ENCODE assay signal across 17 cellular contexts in genomic region chr10:23742807-23743206, GRCh38.
DNase-seq lines count a peak whose midpoint lies in the region; ATAC-seq and TF ChIP-seq lines count a peak whose summit lies in the region.
"Had no signal": no experiment of that assay in that cellular context is flagged by ENCODE, and none has a peak within 500 bp of the region (broad histone marks: within the 10 kb centered on the region; RNA-seq: fewer than 3 reads in every experiment).

No MANE protein-coding gene starts in this region.

- H3K36me3 Mint-ChIP-seq in stimulated activated effector memory CD8-positive, alpha-beta T cell treated with anti-CD3 and anti-CD28 coated beads, Interleukin-12 subunit alpha, Interleukin-12 subunit beta, amount 100 ng/mL, for 72 hours, result no peaks in the 10 kb centered on the region
- no peaks in the 10 kb centered on the region for H3K36me3 Mint-ChIP-seq in chondrocyte (ENCODE audit: low read depth)

- no peak overlapping the region for H3K27ac Mint-ChIP-seq in stimulated activated effector memory CD8-positive, alpha-beta T cell treated with anti-CD3 and anti-CD28 coated beads, Interleukin-12 subunit alpha, Interleukin-12 subunit beta, amount 100 ng/mL, for 72 hours
- H3K27ac Mint-ChIP-seq in chondrocyte (ENCODE audit: unreplicated experiment), result no peak overlapping the region
- H3K27ac Mint-ChIP-seq: activated CD4-positive, alpha-beta memory T cell treated with anti-CD3 and anti-CD28 coated beads, Interleukin-2, amount 10 ng/mL, durations not matched to agents 7 days and 5 days; activated T-helper 1 cell treated with anti-CD3 and anti-CD28 coated beads, Interleukin-12 subunit alpha, Interleukin-12 subunit beta, Interleukin-2, Interleukin-4 antibody, amounts not matched to agents 30 ng/mL and 10 ng/mL and 1 ng/mL, durations not matched to agents 14 hours and 24 hours and 36 hours had no signal

- intact Hi-C loops in prostate gland (cut with DNase I), result no loop called here
- intact Hi-C loops in posterior cingulate gyrus (cut with DNase I), result no loop called here

- 31% methylated on average over 1 of the region's 1 CpG for WGBS in prostate gland

- DNase-seq in prostate gland (ENCODE audit: low spot score), result peak; percentile 45
- DNase-seq in posterior cingulate gyrus, result no peak
- DNase-seq in stimulated activated effector memory CD8-positive, alpha-beta T cell treated with anti-CD3 and anti-CD28 coated beads, Interleukin-12 subunit alpha, Interleukin-12 subunit beta, amount 100 ng/mL, for 72 hours (ENCODE audit: low spot score in 2 of 2), result no peak
- no peak for DNase-seq in chondrocyte (ENCODE audit: low spot score)
- DNase-seq: activated CD4-positive, alpha-beta memory T cell treated with anti-CD3 and anti-CD28 coated beads, Interleukin-2, amount 10 ng/mL, durations not matched to agents 7 days and 5 days; caudate nucleus; DND-41; effector CD4-positive, alpha-beta T cell; NCI-H510A treated with DMSO at 0.1 percent for 48 hours; PC-3; stimulated activated CD4-positive, alpha-beta T cell treated with anti-CD3 and anti-CD28 coated beads, Interleukin-4, amount 100 ng/mL, for 1 hour; stimulated activated CD8-positive, alpha-beta memory T cell treated with anti-CD3 and anti-CD28 coated beads, Interleukin-4, amount 100 ng/mL, for 48 hours had no signal

- no peaks in the 10 kb centered on the region for H3K4me1 ChIP-seq in prostate gland (replicated peaks)

- peaks cover 13% of the 10 kb centered on the region for H3K9me3 Mint-ChIP-seq in stimulated activated effector memory CD8-positive, alpha-beta T cell treated with anti-CD3 and anti-CD28 coated beads, Interleukin-12 subunit alpha, Interleukin-12 subunit beta, amount 100 ng/mL, for 72 hours
- H3K9me3 Mint-ChIP-seq in chondrocyte (ENCODE audit: low read depth), result peaks cover 25% of the 10 kb centered on the region

- no peaks in the 10 kb centered on the region for H3K27me3 Mint-ChIP-seq in chondrocyte (ENCODE audit: low read depth)
- H3K27me3 Mint-ChIP-seq: activated CD4-positive, alpha-beta memory T cell treated with anti-CD3 and anti-CD28 coated beads, Interleukin-2, amount 10 ng/mL, durations not matched to agents 7 days and 5 days had no signal

- TF ChIP-seq POLR2A in prostate gland (IDR thresholded peaks at IDR 0.05), result no peak

- H3K36me3 ChIP-seq in prostate gland, result no peaks in the 10 kb centered on the region
- H3K36me3 ChIP-seq: thoracic aorta had no signal

- H3K9me3 ChIP-seq in prostate gland, result no peaks in the 10 kb centered on the region
- H3K9me3 ChIP-seq: thoracic aorta had no signal

- no peaks in the 10 kb centered on the region for H3K27me3 ChIP-seq in prostate gland (replicated peaks; ENCODE audit: insufficient read depth)

- no peak overlapping the region for H3K27ac ChIP-seq in prostate gland
- H3K27ac ChIP-seq: thoracic aorta had no signal

- no peak overlapping the region for H3K4me3 ChIP-seq in prostate gland
- H3K4me3 ChIP-seq: thoracic aorta had no signal

- H3K4me1 Mint-ChIP-seq in stimulated activated effector memory CD8-positive, alpha-beta T cell treated with anti-CD3 and anti-CD28 coated beads, Interleukin-12 subunit alpha, Interleukin-12 subunit beta, amount 100 ng/mL, for 72 hours, result no peaks in the 10 kb centered on the region
- H3K4me1 Mint-ChIP-seq in chondrocyte (ENCODE audit: low read depth), result no peaks in the 10 kb centered on the region
- H3K4me1 Mint-ChIP-seq: activated CD4-positive, alpha-beta memory T cell treated with anti-CD3 and anti-CD28 coated beads, Interleukin-2, amount 10 ng/mL, durations not matched to agents 7 days and 5 days had no signal

- ATAC-seq in GM18907 (IDR thresholded peaks at IDR 0.05; ENCODE audit: unreplicated experiment) (peak; percentile 32), GM21576 (IDR thresholded peaks at IDR 0.05; ENCODE audit: unreplicated experiment) (peak; percentile 13), HG03196 (IDR thresholded peaks at IDR 0.05; ENCODE audit: unreplicated experiment) (peak; percentile 35)
- ATAC-seq in stimulated activated effector memory CD8-positive, alpha-beta T cell treated with anti-CD3 and anti-CD28 coated beads, Interleukin-12 subunit alpha, Interleukin-12 subunit beta, amount 100 ng/mL, for 72 hours, result no peak
- ATAC-seq: PC-3 had no signal

- no peak overlapping the region for H3K4me3 Mint-ChIP-seq in stimulated activated effector memory CD8-positive, alpha-beta T cell treated with anti-CD3 and anti-CD28 coated beads, Interleukin-12 subunit alpha, Interleukin-12 subunit beta, amount 100 ng/mL, for 72 hours
- H3K4me3 Mint-ChIP-seq in chondrocyte (ENCODE audit: unreplicated experiment), result no peak overlapping the region
- H3K4me3 Mint-ChIP-seq: activated CD4-positive, alpha-beta memory T cell treated with anti-CD3 and anti-CD28 coated beads, Interleukin-2, amount 10 ng/mL, durations not matched to agents 7 days and 5 days; activated T-helper 1 cell treated with anti-CD3 and anti-CD28 coated beads, Interleukin-12 subunit alpha, Interleukin-12 subunit beta, Interleukin-2, Interleukin-4 antibody, amounts not matched to agents 30 ng/mL and 10 ng/mL and 1 ng/mL, durations not matched to agents 14 hours and 24 hours and 36 hours had no signal

- TF ChIP-seq CTCF in prostate gland (IDR thresholded peaks at IDR 0.05) (no peak), chondrocyte (IDR thresholded peaks at IDR 0.05) (no peak)
